In the genomic region with DNA sequence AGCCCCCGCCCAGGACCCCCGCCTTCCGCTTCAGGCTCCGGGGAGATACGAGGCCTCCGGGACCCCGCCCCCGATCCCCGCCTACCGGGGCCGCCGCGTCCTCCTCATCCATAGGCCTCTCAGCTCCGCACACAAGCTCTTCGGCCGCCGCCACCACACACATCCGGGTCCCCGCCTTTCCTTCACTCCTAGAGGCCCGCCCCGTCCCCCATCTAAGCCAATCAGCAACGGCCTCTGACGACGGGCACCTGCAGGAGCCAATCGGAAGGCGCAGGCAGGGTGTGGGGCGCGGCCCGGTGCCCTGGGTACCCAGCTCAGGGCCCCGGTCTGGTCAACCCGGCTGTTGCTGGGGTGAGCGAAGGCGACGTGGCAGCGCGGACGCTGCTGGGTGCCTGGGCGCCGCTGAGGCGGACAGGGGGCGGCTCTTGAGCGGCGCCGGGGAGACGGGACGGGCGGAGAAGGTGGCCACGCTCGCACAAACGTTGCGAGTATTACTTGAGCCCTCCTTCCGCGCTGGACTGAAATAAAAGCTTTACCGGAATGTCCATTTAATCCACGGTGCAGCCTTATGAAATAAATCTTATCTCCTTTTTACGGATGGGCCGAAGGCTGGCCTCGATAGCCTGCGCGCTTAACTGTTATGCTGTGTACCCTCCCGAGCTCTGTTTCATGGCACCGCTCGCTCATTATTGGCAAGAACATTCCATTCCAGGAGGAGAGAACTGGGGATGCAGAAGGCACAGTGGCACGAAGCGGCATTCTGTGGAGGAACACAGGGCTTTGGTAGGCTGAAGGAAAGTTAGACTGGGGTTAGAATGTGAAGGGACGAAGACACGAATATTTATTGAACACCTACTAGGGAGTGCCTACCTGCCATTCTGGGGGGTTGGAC, we compare ENCODE assay signal across 8 cellular contexts.
DNase-seq lines count a peak whose midpoint lies in the region; ATAC-seq, FAIRE-seq and TF ChIP-seq lines count a peak whose summit lies in the region.

A gene with protein sequence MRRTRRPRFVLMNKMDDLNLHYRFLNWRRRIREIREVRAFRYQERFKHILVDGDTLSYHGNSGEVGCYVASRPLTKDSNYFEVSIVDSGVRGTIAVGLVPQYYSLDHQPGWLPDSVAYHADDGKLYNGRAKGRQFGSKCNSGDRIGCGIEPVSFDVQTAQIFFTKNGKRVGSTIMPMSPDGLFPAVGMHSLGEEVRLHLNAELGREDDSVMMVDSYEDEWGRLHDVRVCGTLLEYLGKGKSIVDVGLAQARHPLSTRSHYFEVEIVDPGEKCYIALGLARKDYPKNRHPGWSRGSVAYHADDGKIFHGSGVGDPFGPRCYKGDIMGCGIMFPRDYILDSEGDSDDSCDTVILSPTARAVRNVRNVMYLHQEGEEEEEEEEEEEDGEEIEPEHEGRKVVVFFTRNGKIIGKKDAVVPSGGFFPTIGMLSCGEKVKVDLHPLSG (minus strand): TSS at position 165 of the 892 bp plus-strand sequence. CDS start 57 bp downstream, at position 108.

- H3K4me3 Mint-ChIP-seq in nephron progenitor cell: peak within 1 kb of the TSS; percentile 92
- peak within 1 kb of the TSS; percentile 83 to 97 for H3K4me3 Mint-ChIP-seq in stimulated activated naive CD8-positive, alpha-beta T cell treated with anti-CD3 and anti-CD28 coated beads, Interleukin-15, amount 100 ng/mL, for 72 hours

- H3K9ac ChIP-seq in Loucy (ENCODE audit: low read depth, low read length, poor library complexity, severe bottlenecking): peak within 1 kb of the TSS; percentile 76

- no peaks in the 10 kb centered on the region for H3K36me3 ChIP-seq in Loucy (ENCODE audit: insufficient read depth, low read length)

- H3K36me3 Mint-ChIP-seq in nephron progenitor cell (ENCODE audit: low read depth): peaks cover 21% of the 10 kb centered on the region

- peak within 1 kb of the TSS; percentile 91 for H2AFZ ChIP-seq in Loucy (ENCODE audit: low read length)

- ATAC-seq in stimulated activated naive CD8-positive, alpha-beta T cell treated with anti-CD3 and anti-CD28 coated beads, Interleukin-15, amount 100 ng/mL, for 72 hours: peak; percentile 98

- FAIRE-seq in H54 (lab: Jason Lieb, UNC): no peak

- no peaks in the 10 kb centered on the region for H3F3A ChIP-seq in Loucy (ENCODE audit: low read depth)

- DNase-seq in EL (peak; percentile 97), H54 (ENCODE audit: insufficient read length, low spot score) (peak; percentile 98), fibroblast of peridontal ligament (ENCODE audit: extremely low read depth) (peak; percentile 95), nephron progenitor cell (peak; percentile 98)
- DNase-seq in activated T-helper 9 cell treated with anti-CD3 and anti-CD28 coated beads, Interleukin-2, amount 50 U/mL, for 16 hours (ENCODE audit: low read depth): peak; percentile 94
- peak; percentile 98 for DNase-seq in stimulated activated naive CD8-positive, alpha-beta T cell treated with anti-CD3 and anti-CD28 coated beads, Interleukin-15, amount 100 ng/mL, for 72 hours

- H3K9me2 ChIP-seq in Loucy (replicated peaks; ENCODE audit: low read depth, low read length): no peaks in the 10 kb centered on the region

- H3K27me3 Mint-ChIP-seq in nephron progenitor cell (ENCODE audit: low read depth, poor library complexity): peaks cover 33% of the 10 kb centered on the region
- H3K27me3 Mint-ChIP-seq in stimulated activated naive CD8-positive, alpha-beta T cell treated with anti-CD3 and anti-CD28 coated beads, Interleukin-15, amount 100 ng/mL, for 72 hours: no peaks in the 10 kb centered on the region

- peaks cover 29% of the 10 kb centered on the region for H3K4me1 ChIP-seq in Loucy (ENCODE audit: insufficient read depth, low read length, poor library complexity, severe bottlenecking)

- no peaks in the 10 kb centered on the region for H3K9me3 ChIP-seq in Loucy (ENCODE audit: insufficient read depth, low read depth, low read length)

- TF ChIP-seq POLR2A in H54 (IDR thresholded peaks at IDR 0.05; ENCODE audit: low read depth, low read length) (peak; percentile 94), Raji (IDR thresholded peaks at IDR 0.05; ENCODE audit: insufficient read depth, low read depth, low read length) (peak; percentile 88)

- H3K27ac Mint-ChIP-seq in nephron progenitor cell: peak within 1 kb of the TSS; percentile 95
- H3K27ac Mint-ChIP-seq in stimulated activated naive CD8-positive, alpha-beta T cell treated with anti-CD3 and anti-CD28 coated beads, Interleukin-15, amount 100 ng/mL, for 72 hours: peak within 1 kb of the TSS; percentile 97 to 99

- H3K27me3 ChIP-seq in Loucy (ENCODE audit: insufficient read depth, low read length, poor library complexity, severe bottlenecking): no peaks in the 10 kb centered on the region

- TF ChIP-seq CTCF in Loucy (conservative IDR thresholded peaks at IDR 0.05; ENCODE audit: low read length) (no peak), nephron progenitor cell (IDR thresholded peaks at IDR 0.05) (no peak)

- peak within 1 kb of the TSS; percentile 97 for H3K4me2 ChIP-seq in Loucy (ENCODE audit: low read depth, low read length, poor library complexity, severe bottlenecking)

- H3K9me3 Mint-ChIP-seq in nephron progenitor cell: peaks cover 8% of the 10 kb centered on the region
- H3K9me3 Mint-ChIP-seq in stimulated activated naive CD8-positive, alpha-beta T cell treated with anti-CD3 and anti-CD28 coated beads, Interleukin-15, amount 100 ng/mL, for 72 hours: no peaks in the 10 kb centered on the region

- no peaks in the 10 kb centered on the region for H4K20me1 ChIP-seq in Loucy (ENCODE audit: insufficient read depth, low read length, poor library complexity, severe bottlenecking)

- peaks cover 31% of the 10 kb centered on the region for H3K4me1 Mint-ChIP-seq in nephron progenitor cell
- H3K4me1 Mint-ChIP-seq in stimulated activated naive CD8-positive, alpha-beta T cell treated with anti-CD3 and anti-CD28 coated beads, Interleukin-15, amount 100 ng/mL, for 72 hours: peaks cover 44% of the 10 kb centered on the region

- peaks cover 6% of the 10 kb centered on the region; the same call in 1 of the 2 replicates for H3K79me2 ChIP-seq in Loucy (ENCODE audit: insufficient read depth, low read length)

- peak within 1 kb of the TSS; percentile 78 for H3K4me3 ChIP-seq in Loucy (ENCODE audit: low read length, poor library complexity, severe bottlenecking)

Comparison
In these comparisons a context has a peak if more than half of its experiments do, and no peak if none do; other contexts are left out.
1. Peak in every context shown above with its lines: DNase-seq, ATAC-seq and H3K4me3 ChIP-seq.